Comparison of ENCODE assay signal across 10 cellular contexts in genomic region chr17:57956311-57957119, GRCh38. TPM values are rescaled to one million over a fixed set of nuclear protein-coding genes. Genes with fewer than 3 reads are reported as not detected.
A peak's percentile ranks its signal among the peaks of the same experiment; 100 is the strongest.
DNase-seq lines count a peak whose midpoint lies in the region; ATAC-seq and TF ChIP-seq lines count a peak whose summit lies in the region.
"Had no signal": no experiment of that assay in that cellular context is flagged by ENCODE, and none has a peak within 500 bp of the region (broad histone marks: within the 10 kb centered on the region; RNA-seq: fewer than 3 reads in every experiment).

No MANE protein-coding gene starts in this region.

- intact Hi-C loops in upper lobe of right lung (cut with DNase I) = no loop called here
- intact Hi-C loops in mucosa of descending colon (cut with DNase I, micrococcal nuclease) = no loop called here

- peaks cover 14% of the 10 kb centered on the region for H3K4me1 ChIP-seq in CD8-positive, alpha-beta memory T cell (ENCODE audit: insufficient read depth, low read length)
- H3K4me1 ChIP-seq in upper lobe of right lung = peaks cover 20% of the 10 kb centered on the region
- H3K4me1 ChIP-seq in mucosa of descending colon (ENCODE audit: low read depth) = peaks cover 15% of the 10 kb centered on the region

- peak; percentile 31 to 72 (median 54) for DNase-seq in CD8-positive, alpha-beta memory T cell
- DNase-seq in activated CD4-positive, alpha-beta memory T cell treated with anti-CD3 and anti-CD28 coated beads, Interleukin-2, amount 10 ng/mL, durations not matched to agents 7 days and 5 days = peak; percentile 63
- DNase-seq in upper lobe of right lung (peak; percentile 31), OCI-M2 (lab: John Stamatoyannopoulos, UW; ENCODE audit: unreplicated experiment) (no peak), mucosa of descending colon (no peak)

- H3K27ac Mint-ChIP-seq in CD8-positive, alpha-beta memory T cell = peak overlapping the region in 4 of 8 donors; percentile 2 to 78 (median 37)
- no peak overlapping the region for H3K27ac Mint-ChIP-seq in activated CD4-positive, alpha-beta memory T cell treated with anti-CD3 and anti-CD28 coated beads, Interleukin-2, amount 10 ng/mL, durations not matched to agents 7 days and 5 days

- no peaks in the 10 kb centered on the region for H3K9me3 ChIP-seq in CD8-positive, alpha-beta memory T cell (ENCODE audit: low read length)
- no peaks in the 10 kb centered on the region for H3K9me3 ChIP-seq in upper lobe of right lung
- H3K9me3 ChIP-seq in mucosa of descending colon = no peaks in the 10 kb centered on the region
- H3K9me3 ChIP-seq: tibial artery had no signal

- no peaks in the 10 kb centered on the region for H3K9me3 Mint-ChIP-seq in CD8-positive, alpha-beta memory T cell
- no peaks in the 10 kb centered on the region for H3K9me3 Mint-ChIP-seq in activated CD4-positive, alpha-beta memory T cell treated with anti-CD3 and anti-CD28 coated beads, Interleukin-2, amount 10 ng/mL, durations not matched to agents 7 days and 5 days

- H3K4me3 Mint-ChIP-seq in CD8-positive, alpha-beta memory T cell = peak overlapping the region; percentile 77 to 93 (median 79)
- peak overlapping the region; percentile 37 for H3K4me3 Mint-ChIP-seq in activated CD4-positive, alpha-beta memory T cell treated with anti-CD3 and anti-CD28 coated beads, Interleukin-2, amount 10 ng/mL, durations not matched to agents 7 days and 5 days

- H3K36me3 ChIP-seq in CD8-positive, alpha-beta memory T cell (ENCODE audit: insufficient read depth, low read length) = no peaks in the 10 kb centered on the region
- H3K36me3 ChIP-seq in upper lobe of right lung = no peaks in the 10 kb centered on the region
- no peaks in the 10 kb centered on the region for H3K36me3 ChIP-seq in mucosa of descending colon (ENCODE audit: low read depth)
- H3K36me3 ChIP-seq: tibial artery had no signal

- H3K4me3 ChIP-seq in CD8-positive, alpha-beta memory T cell (ENCODE audit: low read length) = peak overlapping the region; percentile 68
- H3K4me3 ChIP-seq in upper lobe of right lung (no peak overlapping the region), mucosa of descending colon (no peak overlapping the region)

- H3K27me3 Mint-ChIP-seq in CD8-positive, alpha-beta memory T cell = peaks cover 24 to 32% of the 10 kb centered on the region in 2 donors
- peaks cover 57% of the 10 kb centered on the region for H3K27me3 Mint-ChIP-seq in activated CD4-positive, alpha-beta memory T cell treated with anti-CD3 and anti-CD28 coated beads, Interleukin-2, amount 10 ng/mL, durations not matched to agents 7 days and 5 days

- peaks cover 10% of the 10 kb centered on the region for H3K27me3 ChIP-seq in CD8-positive, alpha-beta memory T cell (ENCODE audit: insufficient read depth, low read length, poor library complexity, severe bottlenecking)
- no peaks in the 10 kb centered on the region for H3K27me3 ChIP-seq in layer of hippocampus (ENCODE audit: control insufficient read depth, insufficient read depth, low read length)
- H3K27me3 ChIP-seq in upper lobe of right lung = no peaks in the 10 kb centered on the region
- H3K27me3 ChIP-seq: tibial artery had no signal

- POLR2A ChIA-PET in CD8-positive, alpha-beta memory T cell (lab: Charles Lee) = interaction anchor here (0.8 to 1.6 kb wide), 4 partner anchors 10 to 50 kb away, joined by 3 to 6 read pairs (median 4); partner anchors contain the start of gene SRSF1
- POLR2A ChIA-PET in activated CD4-positive, alpha-beta memory T cell treated with anti-CD3 and anti-CD28 coated beads, Interleukin-2, amount 10 ng/mL, durations not matched to agents 7 days and 5 days (lab: Charles Lee) = interaction anchor here (0.6 to 1.5 kb wide), 6 partner anchors 9 to 107 kb away, joined by 3 to 6 read pairs (median 4); partner anchors contain the start of genes MRPS23 and SRSF1

- H3K4me1 Mint-ChIP-seq in CD8-positive, alpha-beta memory T cell = peaks cover 12 to 37% (median 18%) of the 10 kb centered on the region in 3 donors
- H3K4me1 Mint-ChIP-seq in activated CD4-positive, alpha-beta memory T cell treated with anti-CD3 and anti-CD28 coated beads, Interleukin-2, amount 10 ng/mL, durations not matched to agents 7 days and 5 days = peaks cover 28% of the 10 kb centered on the region

- no peak for TF ChIP-seq CTCF in upper lobe of right lung (IDR thresholded peaks at IDR 0.05)
- TF ChIP-seq CTCF in mucosa of descending colon (IDR thresholded peaks at IDR 0.05) = no peak

- ATAC-seq in GM19395 (IDR thresholded peaks at IDR 0.05; ENCODE audit: unreplicated experiment) (peak; percentile 74), HG03575 (IDR thresholded peaks at IDR 0.05; ENCODE audit: extremely low read depth, insufficient number of reproducible peaks, low FRiP score, unreplicated experiment) (peak; percentile 76), upper lobe of right lung (no peak), mucosa of descending colon (no peak)

- peaks cover 0 to 6% (median 0%) of the 10 kb centered on the region in 3 donors for H3K36me3 Mint-ChIP-seq in CD8-positive, alpha-beta memory T cell
- no peaks in the 10 kb centered on the region for H3K36me3 Mint-ChIP-seq in activated CD4-positive, alpha-beta memory T cell treated with anti-CD3 and anti-CD28 coated beads, Interleukin-2, amount 10 ng/mL, durations not matched to agents 7 days and 5 days (ENCODE audit: low read depth)

- H3K27ac ChIP-seq in CD8-positive, alpha-beta memory T cell (ENCODE audit: low read depth, low read length) = no peak overlapping the region
- H3K27ac ChIP-seq in layer of hippocampus (ENCODE audit: low read depth, low read length) = peak overlapping the region; percentile 95
- H3K27ac ChIP-seq in upper lobe of right lung = no peak overlapping the region
- H3K27ac ChIP-seq: HL-60 had no signal

- CTCF ChIA-PET in CD8-positive, alpha-beta memory T cell (lab: Charles Lee) = interaction anchor here (0.8 to 3.9 kb wide), 5 partner anchors 10 to 99 kb away, joined by 3 to 19 read pairs (median 3); no protein-coding TSS in a partner anchor
- CTCF ChIA-PET in activated CD4-positive, alpha-beta memory T cell treated with anti-CD3 and anti-CD28 coated beads, Interleukin-2, amount 10 ng/mL, durations not matched to agents 7 days and 5 days (lab: Charles Lee) = interaction anchor here (0.9 to 1.8 kb wide), 10 partner anchors 9 to 122 kb away, joined by 3 to 9 read pairs (median 4); partner anchors contain the start of gene SRSF1

RNA-seq across cellular contexts. Expression of gene CUEDC1, which starts 1.3 kb away (rescaled TPM):
- under 1 TPM; 0.33 to 0.73 TPM for total RNA-seq in CD8-positive, alpha-beta memory T cell
- not detected for polyA plus RNA-seq in CD8-positive, alpha-beta memory T cell
- under 1 TPM in 1 of 2 experiments, not detected in 1; 0.25 TPM for total RNA-seq in activated CD4-positive, alpha-beta memory T cell treated with anti-CD3 and anti-CD28 coated beads, Interleukin-2, amount 10 ng/mL, durations not matched to agents 7 days and 5 days
- total RNA-seq in upper lobe of right lung (41.9 TPM), mucosa of descending colon (10 to 100 TPM; 23.5 to 46.8 (median 23.6) TPM)

RNA-seq across cellular contexts. Expression of gene VEZF1, which starts 31.5 kb away (rescaled TPM):
- 10 to 100 TPM; 29.1 to 29.5 TPM for total RNA-seq in CD8-positive, alpha-beta memory T cell
- polyA plus RNA-seq in CD8-positive, alpha-beta memory T cell = 50.8 TPM
- total RNA-seq in activated CD4-positive, alpha-beta memory T cell treated with anti-CD3 and anti-CD28 coated beads, Interleukin-2, amount 10 ng/mL, durations not matched to agents 7 days and 5 days = 10 to 100 TPM; 44.6 to 46.6 TPM
- total RNA-seq in upper lobe of right lung (77.1 TPM), mucosa of descending colon (100 to 1,000 TPM in 1 of 3 donors, 10 to 100 TPM in 2; 48.1 to 107 (median 48.9) TPM)

RNA-seq across cellular contexts. Expression of gene SRSF1, which starts 50.5 kb away (rescaled TPM):
- 100 to 1,000 TPM; 469 to 492 TPM for total RNA-seq in CD8-positive, alpha-beta memory T cell
- 50.6 TPM for polyA plus RNA-seq in CD8-positive, alpha-beta memory T cell
- 100 to 1,000 TPM; 298 to 304 TPM for total RNA-seq in activated CD4-positive, alpha-beta memory T cell treated with anti-CD3 and anti-CD28 coated beads, Interleukin-2, amount 10 ng/mL, durations not matched to agents 7 days and 5 days
- total RNA-seq in upper lobe of right lung = 153 TPM
- total RNA-seq in mucosa of descending colon = 100 to 1,000 TPM; 150 to 188 (median 184) TPM

Comparison
In these comparisons a context has a peak if more than half of its experiments do, and no peak if none do; other contexts are left out.
1. DNase-seq: peak in CD8-positive, alpha-beta memory T cell (5 of 5), activated CD4-positive, alpha-beta memory T cell treated with anti-CD3 and anti-CD28 coated beads, Interleukin-2, amount 10 ng/mL, durations not matched to agents 7 days and 5 days (single experiment) and upper lobe of right lung (single experiment); none in OCI-M2 (single experiment) and mucosa of descending colon (0 of 3).
2. ATAC-seq: peak in GM19395 (single experiment) and HG03575 (single experiment); none in upper lobe of right lung (single experiment) and mucosa of descending colon (single experiment).
3. RNA of gene CUEDC1, which starts 1.3 kb away (total RNA-seq): 41.9 TPM in upper lobe of right lung (single experiment) and 23.5 to 46.8 TPM in mucosa of descending colon; 0.33 to 0.73 TPM in CD8-positive, alpha-beta memory T cell and 0.25 TPM in activated CD4-positive, alpha-beta memory T cell treated with anti-CD3 and anti-CD28 coated beads, Interleukin-2, amount 10 ng/mL, durations not matched to agents 7 days and 5 days; every median in the first group is over 10 times any median in the second.